8 cellular contexts compared by ENCODE assay signal in genomic region chr1:26529655-26530539, GRCh38. TPM values are rescaled to one million over a fixed set of nuclear protein-coding genes. Genes with fewer than 3 reads are reported as not detected.
DNase-seq lines count a peak whose midpoint lies in the region; ATAC-seq and TF ChIP-seq lines count a peak whose summit lies in the region.

RPS6KA1 (plus strand) TSS chr1:26529761; CDS start chr1:26529921, 160 bp downstream.

- peaks cover 29% of the 10 kb centered on the region for H3K4me1 Mint-ChIP-seq in activated naive CD8-positive, alpha-beta T cell treated with anti-CD3 and anti-CD28 coated beads, Interleukin-2, amount 50 U/mL, for 24 hours

- WGBS in heart left ventricle, 4 donors, result 2 to 16% (median 8%) methylated on average over 10 to 90 of the region's 90 CpGs

- ATAC-seq in GM21576 (IDR thresholded peaks at IDR 0.05; ENCODE audit: unreplicated experiment) (peak; percentile 69), SK-N-SH treated with all-trans-retinoic acid at 6 μM for 48 hours (peak; percentile 75), heart left ventricle (peak in 3 of 4 donors; percentile 78 to 87 (median 78))
- peak; percentile 74 for ATAC-seq in activated naive CD8-positive, alpha-beta T cell treated with anti-CD3 and anti-CD28 coated beads, Interleukin-2, amount 50 U/mL, for 24 hours

- TF ChIP-seq POLR2A in heart left ventricle (IDR thresholded peaks at IDR 0.05) (peak in 1 of 2 donors; percentile 27), uterus (IDR thresholded peaks at IDR 0.05) (peak; percentile 40 to 83)

- no peak within 1 kb of the TSS for H3K9ac ChIP-seq in parathyroid adenoma

- no peaks in the 10 kb centered on the region for H3K9me3 Mint-ChIP-seq in activated naive CD8-positive, alpha-beta T cell treated with anti-CD3 and anti-CD28 coated beads, Interleukin-2, amount 50 U/mL, for 24 hours

- H3K27me3 Mint-ChIP-seq in activated naive CD8-positive, alpha-beta T cell treated with anti-CD3 and anti-CD28 coated beads, Interleukin-2, amount 50 U/mL, for 24 hours, result no peaks in the 10 kb centered on the region

- DNase-seq in ELF-1 (ENCODE audit: low read depth, low spot score) (peak; percentile 62), KBM-7 (peak; percentile 45), heart left ventricle (peak; percentile 51 to 81 (median 64)), uterus (peak; percentile 33 to 49)
- DNase-seq in activated naive CD8-positive, alpha-beta T cell treated with anti-CD3 and anti-CD28 coated beads, Interleukin-2, amount 50 U/mL, for 24 hours, result peak; percentile 73

- H3K4me3 ChIP-seq in heart left ventricle (peak within 1 kb of the TSS; percentile 48 to 93 (median 68)), parathyroid adenoma (ENCODE audit: low read depth, low read length) (peak within 1 kb of the TSS; percentile 56), uterus (peak within 1 kb of the TSS; percentile 14 to 67)

- H3K36me3 Mint-ChIP-seq in activated naive CD8-positive, alpha-beta T cell treated with anti-CD3 and anti-CD28 coated beads, Interleukin-2, amount 50 U/mL, for 24 hours (ENCODE audit: low read depth), result no peaks in the 10 kb centered on the region

- H3K4me3 Mint-ChIP-seq in activated naive CD8-positive, alpha-beta T cell treated with anti-CD3 and anti-CD28 coated beads, Interleukin-2, amount 50 U/mL, for 24 hours, result peak within 1 kb of the TSS; percentile 87

- H3K36me3 ChIP-seq in heart left ventricle, result no peaks in the 10 kb centered on the region
- H3K36me3 ChIP-seq in parathyroid adenoma (ENCODE audit: control insufficient read depth, insufficient read depth, low read length), result no peaks in the 10 kb centered on the region
- no peaks in the 10 kb centered on the region for H3K36me3 ChIP-seq in uterus

- H3K27me3 ChIP-seq in heart left ventricle (peaks cover 0 to 4% (median 0%) of the 10 kb centered on the region in 9 donors), parathyroid adenoma (ENCODE audit: control insufficient read depth, insufficient read depth, low read length) (no peaks in the 10 kb centered on the region), uterus (no peaks in the 10 kb centered on the region)

- H3K27ac ChIP-seq in heart left ventricle (peak within 1 kb of the TSS in 3 of 12 donors; percentile 27 to 61 (median 39)), parathyroid adenoma (peak within 1 kb of the TSS; percentile 87), uterus (peak within 1 kb of the TSS in 1 of 2 donors; percentile 61)

- H3K9me3 ChIP-seq in heart left ventricle, result no peaks in the 10 kb centered on the region
- no peaks in the 10 kb centered on the region for H3K9me3 ChIP-seq in parathyroid adenoma (ENCODE audit: control insufficient read depth, low read length)
- no peaks in the 10 kb centered on the region for H3K9me3 ChIP-seq in uterus

- intact Hi-C loops in heart left ventricle (cut with DNase I), result loop anchor here in 1 of 10 donors (2.0 kb wide), 1 partner anchor 29 kb away; no protein-coding TSS in a partner anchor
- intact Hi-C loops in uterus (cut with DNase I; ENCODE audit: low total_unique reads), result no loop called here

- TF ChIP-seq CTCF in heart left ventricle (IDR thresholded peaks at IDR 0.05) (no peak), parathyroid adenoma (IDR thresholded peaks at IDR 0.05) (peak; percentile 5), uterus (IDR thresholded peaks at IDR 0.05) (no peak)

- peak within 1 kb of the TSS; percentile 80 for H2AFZ ChIP-seq in parathyroid adenoma

- H3K27ac Mint-ChIP-seq in activated naive CD8-positive, alpha-beta T cell treated with anti-CD3 and anti-CD28 coated beads, Interleukin-2, amount 50 U/mL, for 24 hours, result peak within 1 kb of the TSS; percentile 83

- in situ Hi-C loops in KBM-7 (cut with MboI; ENCODE audit: low pct_unique_long_range_greater_than_20kb, low sequenced_read_pairs), result no loop called here

- peaks cover 6% of the 10 kb centered on the region for H3K79me2 ChIP-seq in parathyroid adenoma

- H3K4me1 ChIP-seq in heart left ventricle (peaks cover 0 to 23% (median 5%) of the 10 kb centered on the region in 12 donors), parathyroid adenoma (peaks cover 9% of the 10 kb centered on the region), uterus (no peaks in the 10 kb centered on the region)

- H3K4me2 ChIP-seq in parathyroid adenoma (ENCODE audit: low read length), result peak within 1 kb of the TSS; percentile 77

TF ChIP-seq in SK-N-SH treated with all-trans-retinoic acid at 6 μM for 48 hours, 23 proteins besides CTCF, POLR2A, EP300 and RAD21:
- TF ChIP-seq PPARA (CRISPR knock-in tag; IDR thresholded peaks at IDR 0.05; ENCODE audit: borderline replicate concordance) (no peak), ARNTL (CRISPR knock-in tag; IDR thresholded peaks at IDR 0.05; ENCODE audit: borderline replicate concordance, low read depth) (no peak), TOX (CRISPR knock-in tag; IDR thresholded peaks at IDR 0.05; ENCODE audit: borderline replicate concordance) (no peak), POU6F1 (CRISPR knock-in tag; IDR thresholded peaks at IDR 0.05; ENCODE audit: borderline replicate concordance, low read depth) (no peak), CSRNP3 (CRISPR knock-in tag; IDR thresholded peaks at IDR 0.05) (no peak), ZNF565 (CRISPR knock-in tag; conservative IDR thresholded peaks at IDR 0.05; ENCODE audit: low read depth) (no peak), OSR1 (CRISPR knock-in tag; IDR thresholded peaks at IDR 0.05) (no peak), PATZ1 (CRISPR knock-in tag; IDR thresholded peaks at IDR 0.05; ENCODE audit: borderline replicate concordance) (no peak), ZFP3 (CRISPR knock-in tag; IDR thresholded peaks at IDR 0.05) (no peak)

RNA-seq across cellular contexts. Expression of gene RPS6KA1, which starts in this region (rescaled TPM):
- 10 to 100 TPM in 2 of 9 donors, 1 to 10 TPM in 7; 1.1 to 24.4 (median 3.8) TPM for total RNA-seq in heart left ventricle
- 1 to 10 TPM; 1.6 to 3.5 TPM for polyA plus RNA-seq in heart left ventricle
- 10 to 100 TPM; 10.8 to 51.8 (median 14.6) TPM for total RNA-seq in uterus
